1 cellular context compared by ENCODE assay signal in genomic region chr7:76428149-76428823, GRCh38.
TF ChIP-seq lines count a peak whose summit lies in the region.

No MANE protein-coding gene starts in this region.

TF ChIP-seq in K562, 482 proteins besides CTCF, POLR2A, EP300 and RAD21:
- TF ChIP-seq THRAP3 (IDR thresholded peaks at IDR 0.05; ENCODE audit: borderline replicate concordance) (0 out of 2 replicates have a peak, but pooled peaks have one; percentile 34), MITF (IDR thresholded peaks at IDR 0.05) (no peak), MXI1 (IDR thresholded peaks at IDR 0.05; ENCODE audit: low read depth, low read length) (no peak), C11orf30 (IDR thresholded peaks at IDR 0.05; ENCODE audit: low read depth) (no peak), HDGF (IDR thresholded peaks at IDR 0.05) (no peak), OTX1 (CRISPR knock-in tag; IDR thresholded peaks at IDR 0.05) (0 out of 2 replicates have a peak, but pooled peaks have one; percentile 7), TAL1 (IDR thresholded peaks at IDR 0.05) (no peak), HMG20A (CRISPR knock-in tag; conservative IDR thresholded peaks at IDR 0.05) (no peak), POLR3A (IDR thresholded peaks at IDR 0.05; ENCODE audit: borderline replicate concordance, extremely low read depth, insufficient read depth, insufficient read length) (peak; percentile 58), HNRNPLL (IDR thresholded peaks at IDR 0.05; ENCODE audit: low read depth, low read length, poor library complexity, severe bottlenecking) (no peak), ZNF253 (CRISPR knock-in tag; conservative IDR thresholded peaks at IDR 0.05) (no peak), CREBBP (IDR thresholded peaks at IDR 0.05; ENCODE audit: low read depth, low read length) (no peak), FOXA1 (IDR thresholded peaks at IDR 0.05; ENCODE audit: borderline replicate concordance) (no peak), MTF1 (CRISPR knock-in tag; IDR thresholded peaks at IDR 0.05; ENCODE audit: borderline replicate concordance) (no peak), ILK (tag; IDR thresholded peaks at IDR 0.05; ENCODE audit: borderline replicate concordance, low read depth) (no peak), THAP7 (CRISPR knock-in tag; IDR thresholded peaks at IDR 0.05) (no peak), CAMTA2 (CRISPR knock-in tag; conservative IDR thresholded peaks at IDR 0.05) (no peak), KDM5B (IDR thresholded peaks at IDR 0.05; ENCODE audit: insufficient replicate concordance, low read depth, low read length) (no peak), IFI16 (CRISPR knock-in tag; IDR thresholded peaks at IDR 0.05) (no peak), SIRT6 (IDR thresholded peaks at IDR 0.05; ENCODE audit: low read depth, low read length) (no peak), ZNF282 (CRISPR knock-in tag; IDR thresholded peaks at IDR 0.05) (no peak), ZBTB8A (IDR thresholded peaks at IDR 0.05; ENCODE audit: partially characterized antibody) (no peak), CTCFL (IDR thresholded peaks at IDR 0.05; ENCODE audit: borderline replicate concordance, insufficient read depth, low read depth, low read length, poor library complexity, severe bottlenecking) (no peak), FOXJ3 (CRISPR knock-in tag; IDR thresholded peaks at IDR 0.05) (no peak), DACH1 (IDR thresholded peaks at IDR 0.05; ENCODE audit: partially characterized antibody) (no peak), SP2 (IDR thresholded peaks at IDR 0.05; ENCODE audit: extremely low read depth, low read depth, low read length, poor library complexity, severe bottlenecking) (no peak)
TF ChIP-seq in K562: peak in this region for 3.
